ENCODE assay signal across 12 cellular contexts in the genomic region with DNA sequence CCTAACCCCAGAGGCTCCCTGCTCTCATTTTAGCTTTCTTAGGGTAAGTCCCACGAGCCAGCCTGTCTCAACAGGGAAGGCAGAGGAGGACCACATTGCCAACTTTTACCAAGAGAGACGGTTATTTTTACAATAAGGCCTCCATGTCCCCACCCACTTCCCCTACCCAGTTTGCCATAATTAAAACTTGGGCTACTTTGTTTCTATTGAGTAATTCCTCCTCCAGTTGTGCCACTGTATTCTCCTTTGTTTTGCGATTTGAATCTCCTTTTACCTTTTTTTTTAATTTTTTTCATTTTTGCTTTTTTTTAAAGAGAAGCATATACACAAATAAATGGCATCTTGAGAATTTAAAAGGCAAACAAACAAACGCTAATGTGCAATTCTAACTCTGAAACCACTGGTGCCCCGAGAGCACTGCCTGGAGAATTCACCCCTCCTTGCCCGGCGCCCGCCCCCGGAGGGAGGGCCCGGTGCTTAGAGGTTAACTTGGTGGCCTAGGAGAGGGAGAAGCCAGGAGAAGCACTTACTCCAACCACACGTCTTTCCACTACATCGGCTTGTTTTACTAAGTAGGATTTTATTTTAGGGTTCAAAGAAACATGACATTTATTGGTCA.
DNase-seq lines count a peak whose midpoint lies in the region; ATAC-seq, FAIRE-seq and TF ChIP-seq lines count a peak whose summit lies in the region.
"Had no signal": no experiment of that assay in that cellular context is flagged by ENCODE, and none has a peak within 500 bp of the region (broad histone marks: within the 10 kb centered on the region; RNA-seq: fewer than 3 reads in every experiment).

No MANE protein-coding gene starts in this region.

- H4K8ac ChIP-seq in mesenchymal stem cell (ENCODE audit: low read length): no peak overlapping the region

- H3K4me3 Mint-ChIP-seq in astrocyte (ENCODE audit: unreplicated experiment): no peak overlapping the region

- no peaks in the 10 kb centered on the region for H3K27me3 Mint-ChIP-seq in astrocyte (ENCODE audit: low read depth, unreplicated experiment)

- no peak overlapping the region for H2BK12ac ChIP-seq in mesenchymal stem cell (ENCODE audit: low read length in 2 of 2)

- TF ChIP-seq POLR2A in tibial nerve (IDR thresholded peaks at IDR 0.05) (no peak), spleen (IDR thresholded peaks at IDR 0.05) (no peak)

- H3K27me3 ChIP-seq in astrocyte (ENCODE audit: insufficient read depth, low read length) (no peaks in the 10 kb centered on the region), mesenchymal stem cell (ENCODE audit: control insufficient read depth in 1 of 2, insufficient read depth in 1 of 2, low read length in 2 of 2) (no peaks in the 10 kb centered on the region), tibial nerve (no peaks in the 10 kb centered on the region), spleen (replicated peaks in 1 of 7) (no peaks in the 10 kb centered on the region)

- H2AFZ ChIP-seq in astrocyte (ENCODE audit: low read depth, low read length): no peak overlapping the region
- H2AFZ ChIP-seq in mesenchymal stem cell (ENCODE audit: low read depth, low read length): no peak overlapping the region

- intact Hi-C loops in Right ventricle myocardium superior (cut with DNase I): no loop called here
- intact Hi-C loops in Right ventricle myocardium inferior (cut with DNase I): no loop called here
- intact Hi-C loops in spleen (cut with DNase I; ENCODE audit: low total_unique reads): no loop called here

- H3K79me2 ChIP-seq in astrocyte (ENCODE audit: insufficient read depth, low read length): no peaks in the 10 kb centered on the region

- DNase-seq in Right ventricle myocardium superior (no peak), Right ventricle myocardium inferior (ENCODE audit: missing footprints) (no peak), astrocyte (ENCODE audit: low read depth) (no peak), mesenchymal stem cell (no peak), tibial nerve (ENCODE audit: low spot score in 2 of 2) (no peak), superior temporal gyrus (ENCODE audit: extremely low spot score) (no peak), spleen (no peak)
- DNase-seq: activated CD4-positive, CD25-positive, alpha-beta regulatory T cell treated with anti-CD3 and anti-CD28 coated beads, Interleukin-2, amount 50 U/mL, for 72 hours; BE2C; NCI-H2029 treated with DMSO at 0.1 percent for 48 hours had no signal

- H3K9me3 Mint-ChIP-seq in astrocyte (ENCODE audit: unreplicated experiment): no peaks in the 10 kb centered on the region

- H3K27ac ChIP-seq in astrocyte (ENCODE audit: low read depth, low read length): no peak overlapping the region
- no peak overlapping the region for H3K27ac ChIP-seq in mesenchymal stem cell (ENCODE audit: low read length, poor library complexity, severe bottlenecking)
- H3K27ac ChIP-seq in tibial nerve: peak overlapping the region in 3 of 4 donors; percentile 26 to 87 (median 80)
- peak overlapping the region in 1 of 8 donors; percentile 10 for H3K27ac ChIP-seq in spleen
- H3K27ac ChIP-seq: RWPE1 had no signal

- no peak overlapping the region for H3K23ac ChIP-seq in mesenchymal stem cell (ENCODE audit: low read length in 2 of 2)

- H3K27ac Mint-ChIP-seq in astrocyte (ENCODE audit: unreplicated experiment): peak overlapping the region; percentile 14

- no peaks in the 10 kb centered on the region for H4K20me1 ChIP-seq in astrocyte (ENCODE audit: insufficient read depth, low read length)

- no peaks in the 10 kb centered on the region for H3K79me1 ChIP-seq in mesenchymal stem cell (replicated peaks; ENCODE audit: low read length, poor library complexity, severe bottlenecking)

- no peak overlapping the region for H2BK15ac ChIP-seq in mesenchymal stem cell (ENCODE audit: low read depth, poor library complexity, severe bottlenecking)

- no peak overlapping the region for H3K9ac ChIP-seq in astrocyte (ENCODE audit: low read length)
- peak overlapping the region; percentile 7 for H3K9ac ChIP-seq in mesenchymal stem cell (ENCODE audit: low read length)

- H3K9me3 ChIP-seq in astrocyte (ENCODE audit: insufficient read depth, low read depth, low read length): no peaks in the 10 kb centered on the region
- H3K9me3 ChIP-seq in mesenchymal stem cell (ENCODE audit: control insufficient read depth, low read length): no peaks in the 10 kb centered on the region
- H3K9me3 ChIP-seq in tibial nerve: no peaks in the 10 kb centered on the region
- H3K9me3 ChIP-seq in spleen: no peaks in the 10 kb centered on the region
- H3K9me3 ChIP-seq: BE2C had no signal

- H3K4me1 ChIP-seq in astrocyte (ENCODE audit: insufficient read depth, low read length) (peaks cover 16% of the 10 kb centered on the region), mesenchymal stem cell (ENCODE audit: control insufficient read depth, insufficient read depth, low read depth, low read length) (no peaks in the 10 kb centered on the region), tibial nerve (peaks cover 0 to 62% (median 33%) of the 10 kb centered on the region in 4 donors), spleen (peaks cover 0 to 78% (median under 1%) of the 10 kb centered on the region in 6 donors)
- H3K4me1 ChIP-seq: BE2C had no signal

- no peak overlapping the region for H2AK5ac ChIP-seq in mesenchymal stem cell (ENCODE audit: low read length, severe bottlenecking)

- FAIRE-seq in astrocyte (lab: Jason Lieb, UNC): no peak

- H4K91ac ChIP-seq in mesenchymal stem cell (ENCODE audit: low read length): no peak overlapping the region

- no peak overlapping the region for H3K4me2 ChIP-seq in astrocyte (ENCODE audit: low read length)
- no peak overlapping the region for H3K4me2 ChIP-seq in mesenchymal stem cell (ENCODE audit: low read length, poor library complexity, severe bottlenecking)

- peaks cover 35% of the 10 kb centered on the region for H3K4me1 Mint-ChIP-seq in astrocyte (ENCODE audit: low read depth, unreplicated experiment)

- TF ChIP-seq EP300 in tibial nerve (IDR thresholded peaks at IDR 0.05): peak in 1 of 2 donors; percentile 3

- H3K18ac ChIP-seq in mesenchymal stem cell (ENCODE audit: low read depth in 1 of 2, low read length in 2 of 2): no peak overlapping the region

- no peak overlapping the region for H2BK5ac ChIP-seq in mesenchymal stem cell (ENCODE audit: low read depth, low read length, poor library complexity, severe bottlenecking)

- H3K4me3 ChIP-seq in astrocyte (ENCODE audit: insufficient read depth, low read depth, low read length) (no peak overlapping the region), mesenchymal stem cell (ENCODE audit: insufficient read depth in 1 of 2, low read depth in 1 of 2, low read length in 2 of 2) (no peak overlapping the region), tibial nerve (no peak overlapping the region), spleen (no peak overlapping the region)

- H3K36me3 ChIP-seq in astrocyte (ENCODE audit: insufficient read depth, low read length): no peaks in the 10 kb centered on the region
- H3K36me3 ChIP-seq in mesenchymal stem cell (ENCODE audit: control insufficient read depth in 1 of 2, insufficient read depth in 2 of 2, low read depth in 1 of 2, low read length in 2 of 2): peaks cover 22 to 32% of the 10 kb centered on the region in 2 experiments
- H3K36me3 ChIP-seq in tibial nerve: peaks cover 0 to 44% (median 0%) of the 10 kb centered on the region in 3 donors
- H3K36me3 ChIP-seq in spleen: peaks cover 0 to 100% (median 71%) of the 10 kb centered on the region in 6 donors
- H3K36me3 ChIP-seq: BE2C had no signal

- H3K4ac ChIP-seq in mesenchymal stem cell (ENCODE audit: low read depth in 1 of 2, low read length in 2 of 2): no peak overlapping the region

- TF ChIP-seq CTCF in astrocyte (IDR thresholded peaks at IDR 0.05; ENCODE audit: insufficient read depth, low read depth, low read length) (no peak), tibial nerve (IDR thresholded peaks at IDR 0.05) (no peak), spleen (IDR thresholded peaks at IDR 0.05 in 8 of 11, conservative IDR thresholded peaks at IDR 0.05 in 3 of 11) (no peak)

- peaks cover 3% of the 10 kb centered on the region for H3K36me3 Mint-ChIP-seq in astrocyte (ENCODE audit: low read depth, unreplicated experiment)

- ATAC-seq in Right ventricle myocardium superior (ENCODE audit: poor library complexity) (peak; percentile 12), Right ventricle myocardium inferior (no peak), HG03521 (IDR thresholded peaks at IDR 0.05; ENCODE audit: unreplicated experiment) (no peak)

- 78% methylated on average over 8 of the region's 12 CpGs for WGBS in mesenchymal stem cell
- 16 to 20% methylated on average over 12 of the region's 12 CpGs for WGBS in tibial nerve, 2 donors
- 48 to 71% (median 58%) methylated on average over 12 of the region's 12 CpGs for WGBS in spleen, 5 donors

- no peak overlapping the region for H2BK120ac ChIP-seq in mesenchymal stem cell (ENCODE audit: low read depth, low read length)

- H3K14ac ChIP-seq in mesenchymal stem cell (ENCODE audit: low read length in 2 of 2): no peak overlapping the region

Comparison
In these comparisons a context has a peak if more than half of its experiments do, and no peak if none do; other contexts are left out.
1. H3K27ac ChIP-seq: peak in tibial nerve (3 of 4); none in astrocyte (single experiment) and mesenchymal stem cell (single experiment).